In the genomic region with DNA sequence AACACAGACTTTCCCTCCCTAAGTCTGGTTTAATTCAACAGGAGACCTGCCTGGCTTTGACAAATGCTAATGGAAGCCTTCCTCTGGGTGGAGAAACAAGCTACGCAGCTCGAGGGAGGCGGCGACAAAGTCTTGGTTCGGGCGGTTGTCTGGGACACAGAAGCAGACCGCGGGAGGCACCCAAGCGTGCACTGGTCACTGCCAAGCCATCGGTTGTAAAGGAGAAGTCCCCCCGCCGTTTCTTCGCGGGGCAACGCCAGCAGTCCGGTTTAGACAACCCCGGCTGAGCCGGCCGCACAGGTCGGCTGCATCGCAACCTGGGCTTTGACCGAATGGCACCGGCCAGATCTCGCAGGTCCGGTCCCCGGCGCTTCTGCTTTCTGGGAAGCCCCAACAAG, we compare ENCODE assay signal across 8 cellular contexts. TPM values are rescaled to one million over a fixed set of nuclear protein-coding genes. Genes with fewer than 3 reads are reported as not detected.
DNase-seq lines count a peak whose midpoint lies in the region; ATAC-seq lines count a peak whose summit lies in the region.

No MANE protein-coding gene starts in this region.

- H3K4me3 ChIP-seq in ACC112 (ENCODE audit: low read depth, low read length) (peak overlapping the region; percentile 88), SJSA1 (peak overlapping the region; percentile 90)

- peak overlapping the region; percentile 75 for H2AFZ ChIP-seq in ACC112 (ENCODE audit: low read length, unreplicated experiment)

- H3K9me3 ChIP-seq in SJSA1 (replicated peaks): no peaks in the 10 kb centered on the region

- H3K36me3 ChIP-seq in ACC112 (ENCODE audit: insufficient read depth, low read length) (peaks cover 15% of the 10 kb centered on the region; the same call in 1 of the 2 replicates), SJSA1 (peaks cover 72% of the 10 kb centered on the region)

- no peaks in the 10 kb centered on the region for H3K27me3 ChIP-seq in ACC112 (ENCODE audit: insufficient read depth, low read length)
- H3K27me3 ChIP-seq in SJSA1 (replicated peaks): no peaks in the 10 kb centered on the region

- DNase-seq in SJSA1 (ENCODE audit: low read depth in 1 of 2, low spot score in 2 of 2) (peak; percentile 67 to 69), kidney glomerular epithelial cell (lab: John Stamatoyannopoulos, UW) (peak; percentile 29)
- peak; percentile 15 for DNase-seq in central memory CD4-positive, alpha-beta T cell
- peak; percentile 44 for DNase-seq in stimulated activated CD4-positive, alpha-beta T cell treated with anti-CD3 and anti-CD28 coated beads, Interleukin-15, amount 100 ng/mL, for 24 hours

- peak; percentile 29 for ATAC-seq in GM18498 (IDR thresholded peaks at IDR 0.05; ENCODE audit: unreplicated experiment)
- ATAC-seq in HG03060 (IDR thresholded peaks at IDR 0.05; ENCODE audit: low read depth, unreplicated experiment): peak; percentile 11
- ATAC-seq in HG03095 (IDR thresholded peaks at IDR 0.05; ENCODE audit: unreplicated experiment): no peak

- H3K4me1 ChIP-seq in ACC112 (ENCODE audit: control insufficient read depth, insufficient read depth, low read length, unreplicated experiment): peaks cover 23% of the 10 kb centered on the region
- H3K4me1 ChIP-seq in SJSA1 (replicated peaks): peaks cover 19% of the 10 kb centered on the region

- H3K79me2 ChIP-seq in ACC112 (ENCODE audit: control insufficient read depth, insufficient read depth, low read length, unreplicated experiment): peaks cover 68% of the 10 kb centered on the region

- peak overlapping the region; percentile 88 for H3K27ac ChIP-seq in ACC112 (ENCODE audit: low read depth, low read length)
- peak overlapping the region; percentile 81 for H3K27ac ChIP-seq in SJSA1

RNA-seq across cellular contexts. Expression of a gene that starts 0.6 kb away (rescaled TPM):
- 35.2 and 49.0 TPM in 2 replicates for total RNA-seq in SJSA1 (2014; rRNA removed; shearing (Covaris generic))

RNA-seq across cellular contexts. Expression of a gene that starts 0.8 kb away (rescaled TPM):
- 30.8 and 31.5 TPM in 2 replicates for total RNA-seq in SJSA1 (2014; rRNA removed; shearing (Covaris generic))

RNA-seq across cellular contexts. Expression of a gene that starts 44.1 kb away (rescaled TPM):
- total RNA-seq in SJSA1 (2014; rRNA removed; shearing (Covaris generic)): 9.9 and 15.1 TPM in 2 replicates

RNA-seq across cellular contexts. Expression of a gene that starts 51.3 kb away (rescaled TPM):
- total RNA-seq in SJSA1 (2014; rRNA removed; shearing (Covaris generic)): not detected in 2 replicates

RNA-seq across cellular contexts. Expression of a gene that starts 58.4 kb away (rescaled TPM):
- total RNA-seq in SJSA1 (2014; rRNA removed; shearing (Covaris generic)): not detected in 2 replicates

Comparison
In these comparisons a context has a peak if more than half of its experiments do, and no peak if none do; other contexts are left out.
1. DNase-seq: peak in every context shown above with its lines; median percentile 68 in SJSA1; 44 in stimulated activated CD4-positive, alpha-beta T cell treated with anti-CD3 and anti-CD28 coated beads, Interleukin-15, amount 100 ng/mL, for 24 hours; 29 in kidney glomerular epithelial cell; 15 in central memory CD4-positive, alpha-beta T cell.